1 cellular context compared by ENCODE assay signal in the genomic region with DNA sequence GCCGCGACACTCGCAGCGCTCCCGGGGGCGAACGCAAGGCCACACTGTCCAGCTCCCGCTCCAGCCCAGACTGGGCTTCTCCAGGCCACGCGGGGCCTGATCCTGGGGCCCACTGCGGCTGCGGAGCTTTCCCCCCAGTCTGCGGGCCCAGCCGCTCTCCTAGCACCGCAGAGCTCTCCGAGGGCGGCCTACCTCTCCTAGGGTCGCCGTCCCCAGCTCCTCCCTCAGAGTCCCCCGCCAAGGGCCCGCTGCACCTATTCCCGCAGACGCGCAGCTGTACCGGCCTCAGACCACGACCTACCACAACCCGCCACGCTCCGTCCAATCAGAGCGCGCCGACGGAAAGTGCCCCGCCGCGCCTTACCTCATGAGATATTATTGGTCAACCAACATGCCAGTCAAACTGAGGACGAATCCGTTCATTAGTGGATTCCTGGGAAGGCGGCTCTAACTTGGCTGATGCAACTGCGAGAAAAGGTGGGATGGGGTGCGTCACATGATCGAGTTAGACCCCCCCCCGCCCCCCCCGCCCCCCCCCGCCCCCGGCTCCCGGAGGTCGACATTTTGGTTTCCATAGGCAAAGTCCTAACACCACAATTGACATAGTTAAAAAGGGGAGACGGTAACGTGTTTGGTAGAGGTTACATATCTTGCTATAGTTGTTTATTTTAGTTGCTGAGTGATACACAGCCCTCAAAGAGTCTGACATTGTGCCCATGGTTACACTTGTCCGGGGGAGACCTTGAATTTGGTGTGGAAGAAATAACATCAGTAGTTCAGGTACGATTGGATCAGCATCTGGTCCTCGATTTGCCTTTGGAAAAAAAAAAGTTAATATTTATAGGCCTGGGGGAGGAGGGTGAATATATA.
TF ChIP-seq lines count a peak whose summit lies in the region.

A gene (minus strand): TSS at position 278 of the 870 bp plus-strand sequence. CDS start 6,743 bp downstream, outside the sequence.

TF ChIP-seq in HepG2, 621 proteins besides CTCF, POLR2A, EP300 and RAD21 (continued from another document and continues in another):
- TF ChIP-seq, protein P1, sequence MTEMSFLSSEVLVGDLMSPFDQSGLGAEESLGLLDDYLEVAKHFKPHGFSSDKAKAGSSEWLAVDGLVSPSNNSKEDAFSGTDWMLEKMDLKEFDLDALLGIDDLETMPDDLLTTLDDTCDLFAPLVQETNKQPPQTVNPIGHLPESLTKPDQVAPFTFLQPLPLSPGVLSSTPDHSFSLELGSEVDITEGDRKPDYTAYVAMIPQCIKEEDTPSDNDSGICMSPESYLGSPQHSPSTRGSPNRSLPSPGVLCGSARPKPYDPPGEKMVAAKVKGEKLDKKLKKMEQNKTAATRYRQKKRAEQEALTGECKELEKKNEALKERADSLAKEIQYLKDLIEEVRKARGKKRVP (CRISPR knock-in tag; IDR thresholded peaks at IDR 0.05): peak; percentile 98 to 99
- TF ChIP-seq ZNF235 (CRISPR knock-in tag; IDR thresholded peaks at IDR 0.05; ENCODE audit: borderline replicate concordance): 0 out of 2 replicates have a peak, but pooled peaks have one; percentile 49
- no peak; the same call in 1 of the 2 replicates for TF ChIP-seq ELF1 (CRISPR knock-in tag; IDR thresholded peaks at IDR 0.05)
- TF ChIP-seq, protein P2, sequence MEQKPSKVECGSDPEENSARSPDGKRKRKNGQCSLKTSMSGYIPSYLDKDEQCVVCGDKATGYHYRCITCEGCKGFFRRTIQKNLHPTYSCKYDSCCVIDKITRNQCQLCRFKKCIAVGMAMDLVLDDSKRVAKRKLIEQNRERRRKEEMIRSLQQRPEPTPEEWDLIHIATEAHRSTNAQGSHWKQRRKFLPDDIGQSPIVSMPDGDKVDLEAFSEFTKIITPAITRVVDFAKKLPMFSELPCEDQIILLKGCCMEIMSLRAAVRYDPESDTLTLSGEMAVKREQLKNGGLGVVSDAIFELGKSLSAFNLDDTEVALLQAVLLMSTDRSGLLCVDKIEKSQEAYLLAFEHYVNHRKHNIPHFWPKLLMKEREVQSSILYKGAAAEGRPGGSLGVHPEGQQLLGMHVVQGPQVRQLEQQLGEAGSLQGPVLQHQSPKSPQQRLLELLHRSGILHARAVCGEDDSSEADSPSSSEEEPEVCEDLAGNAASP (CRISPR knock-in tag; IDR thresholded peaks at IDR 0.05; ENCODE audit: borderline replicate concordance): peak; percentile 76
- TF ChIP-seq WIZ (CRISPR knock-in tag; IDR thresholded peaks at IDR 0.05): peak; percentile 89
- TF ChIP-seq NRL (CRISPR knock-in tag; IDR thresholded peaks at IDR 0.05; ENCODE audit: borderline replicate concordance): peak; percentile 95
- TF ChIP-seq, protein P3, sequence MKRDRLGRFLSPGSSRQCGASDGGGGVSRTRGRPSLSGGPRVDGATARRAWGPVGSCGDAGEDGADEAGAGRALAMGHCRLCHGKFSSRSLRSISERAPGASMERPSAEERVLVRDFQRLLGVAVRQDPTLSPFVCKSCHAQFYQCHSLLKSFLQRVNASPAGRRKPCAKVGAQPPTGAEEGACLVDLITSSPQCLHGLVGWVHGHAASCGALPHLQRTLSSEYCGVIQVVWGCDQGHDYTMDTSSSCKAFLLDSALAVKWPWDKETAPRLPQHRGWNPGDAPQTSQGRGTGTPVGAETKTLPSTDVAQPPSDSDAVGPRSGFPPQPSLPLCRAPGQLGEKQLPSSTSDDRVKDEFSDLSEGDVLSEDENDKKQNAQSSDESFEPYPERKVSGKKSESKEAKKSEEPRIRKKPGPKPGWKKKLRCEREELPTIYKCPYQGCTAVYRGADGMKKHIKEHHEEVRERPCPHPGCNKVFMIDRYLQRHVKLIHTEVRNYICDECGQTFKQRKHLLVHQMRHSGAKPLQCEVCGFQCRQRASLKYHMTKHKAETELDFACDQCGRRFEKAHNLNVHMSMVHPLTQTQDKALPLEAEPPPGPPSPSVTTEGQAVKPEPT (CRISPR knock-in tag; IDR thresholded peaks at IDR 0.05; ENCODE audit: low read depth): peak; percentile 66; the same call in 1 of the 2 replicates
- TF ChIP-seq MAZ (IDR thresholded peaks at IDR 0.05; ENCODE audit: borderline replicate concordance, low read depth, low read length): peak; percentile 87
- peak; percentile 73 for TF ChIP-seq MAZ (CRISPR knock-in tag; IDR thresholded peaks at IDR 0.05; ENCODE audit: low read depth)
- TF ChIP-seq BORCS8-MEF2B (CRISPR knock-in tag; IDR thresholded peaks at IDR 0.05): peak; percentile 89
- TF ChIP-seq SMAD3 (CRISPR knock-in tag; IDR thresholded peaks at IDR 0.05): 0 out of 2 replicates have a peak, but pooled peaks have one; percentile 48
- TF ChIP-seq ZZZ3 (CRISPR knock-in tag; IDR thresholded peaks at IDR 0.05; ENCODE audit: borderline replicate concordance): peak; percentile 51
- TF ChIP-seq ZNF614 (CRISPR knock-in tag; IDR thresholded peaks at IDR 0.05; ENCODE audit: borderline replicate concordance): no peak; the same call in 1 of the 2 replicates
- TF ChIP-seq NR2F6 (IDR thresholded peaks at IDR 0.05): no peak
- TF ChIP-seq NR2F6 (CRISPR knock-in tag; IDR thresholded peaks at IDR 0.05): peak; percentile 68
- TF ChIP-seq NCOR1 (IDR thresholded peaks at IDR 0.05; ENCODE audit: borderline replicate concordance, low read length): no peak
- TF ChIP-seq, protein P4, sequence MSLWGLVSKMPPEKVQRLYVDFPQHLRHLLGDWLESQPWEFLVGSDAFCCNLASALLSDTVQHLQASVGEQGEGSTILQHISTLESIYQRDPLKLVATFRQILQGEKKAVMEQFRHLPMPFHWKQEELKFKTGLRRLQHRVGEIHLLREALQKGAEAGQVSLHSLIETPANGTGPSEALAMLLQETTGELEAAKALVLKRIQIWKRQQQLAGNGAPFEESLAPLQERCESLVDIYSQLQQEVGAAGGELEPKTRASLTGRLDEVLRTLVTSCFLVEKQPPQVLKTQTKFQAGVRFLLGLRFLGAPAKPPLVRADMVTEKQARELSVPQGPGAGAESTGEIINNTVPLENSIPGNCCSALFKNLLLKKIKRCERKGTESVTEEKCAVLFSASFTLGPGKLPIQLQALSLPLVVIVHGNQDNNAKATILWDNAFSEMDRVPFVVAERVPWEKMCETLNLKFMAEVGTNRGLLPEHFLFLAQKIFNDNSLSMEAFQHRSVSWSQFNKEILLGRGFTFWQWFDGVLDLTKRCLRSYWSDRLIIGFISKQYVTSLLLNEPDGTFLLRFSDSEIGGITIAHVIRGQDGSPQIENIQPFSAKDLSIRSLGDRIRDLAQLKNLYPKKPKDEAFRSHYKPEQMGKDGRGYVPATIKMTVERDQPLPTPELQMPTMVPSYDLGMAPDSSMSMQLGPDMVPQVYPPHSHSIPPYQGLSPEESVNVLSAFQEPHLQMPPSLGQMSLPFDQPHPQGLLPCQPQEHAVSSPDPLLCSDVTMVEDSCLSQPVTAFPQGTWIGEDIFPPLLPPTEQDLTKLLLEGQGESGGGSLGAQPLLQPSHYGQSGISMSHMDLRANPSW (CRISPR knock-in tag; IDR thresholded peaks at IDR 0.05; ENCODE audit: borderline replicate concordance): 0 out of 2 replicates have a peak, but pooled peaks have one; percentile 8
- TF ChIP-seq ZNF777 (CRISPR knock-in tag; IDR thresholded peaks at IDR 0.05): peak; percentile 57; the same call in 1 of the 2 replicates
- TF ChIP-seq, protein P5, sequence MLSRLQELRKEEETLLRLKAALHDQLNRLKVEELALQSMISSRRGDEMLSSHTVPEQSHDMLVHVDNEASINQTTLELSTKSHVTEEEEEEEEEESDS (CRISPR knock-in tag; IDR thresholded peaks at IDR 0.05; ENCODE audit: borderline replicate concordance): no peak; the same call in 1 of the 2 replicates
- peak; percentile 32; the same call in 1 of the 2 replicates for TF ChIP-seq TOPORS (CRISPR knock-in tag; IDR thresholded peaks at IDR 0.05)
- TF ChIP-seq ZBTB21 (CRISPR knock-in tag; IDR thresholded peaks at IDR 0.05): no peak; the same call in 1 of the 2 replicates
- TF ChIP-seq MYC (CRISPR knock-in tag; IDR thresholded peaks at IDR 0.05; ENCODE audit: borderline replicate concordance): no peak; the same call in none of the 2 replicates
- TF ChIP-seq KAT7 (CRISPR knock-in tag; IDR thresholded peaks at IDR 0.05; ENCODE audit: borderline replicate concordance): peak; percentile 98; the same call in 1 of the 2 replicates
- TF ChIP-seq, protein P6, sequence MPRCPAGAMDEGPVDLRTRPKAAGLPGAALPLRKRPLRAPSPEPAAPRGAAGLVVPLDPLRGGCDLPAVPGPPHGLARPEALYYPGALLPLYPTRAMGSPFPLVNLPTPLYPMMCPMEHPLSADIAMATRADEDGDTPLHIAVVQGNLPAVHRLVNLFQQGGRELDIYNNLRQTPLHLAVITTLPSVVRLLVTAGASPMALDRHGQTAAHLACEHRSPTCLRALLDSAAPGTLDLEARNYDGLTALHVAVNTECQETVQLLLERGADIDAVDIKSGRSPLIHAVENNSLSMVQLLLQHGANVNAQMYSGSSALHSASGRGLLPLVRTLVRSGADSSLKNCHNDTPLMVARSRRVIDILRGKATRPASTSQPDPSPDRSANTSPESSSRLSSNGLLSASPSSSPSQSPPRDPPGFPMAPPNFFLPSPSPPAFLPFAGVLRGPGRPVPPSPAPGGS (CRISPR knock-in tag; IDR thresholded peaks at IDR 0.05): peak; percentile 85; the same call in 1 of the 2 replicates
- peak; percentile 97 for TF ChIP-seq HOXA5 (CRISPR knock-in tag; IDR thresholded peaks at IDR 0.05)
- TF ChIP-seq, protein P7, sequence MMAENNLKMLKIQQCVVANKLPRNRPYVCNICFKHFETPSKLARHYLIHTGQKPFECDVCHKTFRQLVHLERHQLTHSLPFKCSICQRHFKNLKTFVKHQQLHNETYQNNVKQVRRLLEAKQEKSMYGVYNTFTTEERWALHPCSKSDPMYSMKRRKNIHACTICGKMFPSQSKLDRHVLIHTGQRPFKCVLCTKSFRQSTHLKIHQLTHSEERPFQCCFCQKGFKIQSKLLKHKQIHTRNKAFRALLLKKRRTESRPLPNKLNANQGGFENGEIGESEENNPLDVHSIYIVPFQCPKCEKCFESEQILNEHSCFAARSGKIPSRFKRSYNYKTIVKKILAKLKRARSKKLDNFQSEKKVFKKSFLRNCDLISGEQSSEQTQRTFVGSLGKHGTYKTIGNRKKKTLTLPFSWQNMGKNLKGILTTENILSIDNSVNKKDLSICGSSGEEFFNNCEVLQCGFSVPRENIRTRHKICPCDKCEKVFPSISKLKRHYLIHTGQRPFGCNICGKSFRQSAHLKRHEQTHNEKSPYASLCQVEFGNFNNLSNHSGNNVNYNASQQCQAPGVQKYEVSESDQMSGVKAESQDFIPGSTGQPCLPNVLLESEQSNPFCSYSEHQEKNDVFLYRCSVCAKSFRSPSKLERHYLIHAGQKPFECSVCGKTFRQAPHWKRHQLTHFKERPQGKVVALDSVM (CRISPR knock-in tag; IDR thresholded peaks at IDR 0.05): peak; percentile 64; the same call in 1 of the 2 replicates
- TF ChIP-seq PPARG (CRISPR knock-in tag; conservative IDR thresholded peaks at IDR 0.05): peak; percentile 5; the same call in 1 of the 2 replicates
- TF ChIP-seq RFX1 (IDR thresholded peaks at IDR 0.05): peak; percentile 16; the same call in 1 of the 2 replicates
- TF ChIP-seq ZC3H4 (CRISPR knock-in tag; IDR thresholded peaks at IDR 0.05; ENCODE audit: borderline replicate concordance): no peak; the same call in 1 of the 2 replicates
- 0 out of 2 replicates have a peak, but pooled peaks have one; percentile 60 for TF ChIP-seq ZNF530 (CRISPR knock-in tag; IDR thresholded peaks at IDR 0.05; ENCODE audit: low read depth)
- TF ChIP-seq RARG (CRISPR knock-in tag; IDR thresholded peaks at IDR 0.05; ENCODE audit: low read depth): 0 out of 2 replicates have a peak, but pooled peaks have one; percentile 34
- TF ChIP-seq ZNF296 (CRISPR knock-in tag; conservative IDR thresholded peaks at IDR 0.05): peak; percentile 62; the same call in 1 of the 2 replicates
- TF ChIP-seq ZNF430 (CRISPR knock-in tag; IDR thresholded peaks at IDR 0.05): peak; percentile 93
- TF ChIP-seq, protein P8, sequence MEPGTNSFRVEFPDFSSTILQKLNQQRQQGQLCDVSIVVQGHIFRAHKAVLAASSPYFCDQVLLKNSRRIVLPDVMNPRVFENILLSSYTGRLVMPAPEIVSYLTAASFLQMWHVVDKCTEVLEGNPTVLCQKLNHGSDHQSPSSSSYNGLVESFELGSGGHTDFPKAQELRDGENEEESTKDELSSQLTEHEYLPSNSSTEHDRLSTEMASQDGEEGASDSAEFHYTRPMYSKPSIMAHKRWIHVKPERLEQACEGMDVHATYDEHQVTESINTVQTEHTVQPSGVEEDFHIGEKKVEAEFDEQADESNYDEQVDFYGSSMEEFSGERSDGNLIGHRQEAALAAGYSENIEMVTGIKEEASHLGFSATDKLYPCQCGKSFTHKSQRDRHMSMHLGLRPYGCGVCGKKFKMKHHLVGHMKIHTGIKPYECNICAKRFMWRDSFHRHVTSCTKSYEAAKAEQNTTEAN (CRISPR knock-in tag; conservative IDR thresholded peaks at IDR 0.05): 0 out of 2 replicates have a peak, but pooled peaks have one; percentile 43
- peak; percentile 96 for TF ChIP-seq HNRNPK (IDR thresholded peaks at IDR 0.05; ENCODE audit: low read depth, low read length, poor library complexity, severe bottlenecking)
- TF ChIP-seq, protein P9, sequence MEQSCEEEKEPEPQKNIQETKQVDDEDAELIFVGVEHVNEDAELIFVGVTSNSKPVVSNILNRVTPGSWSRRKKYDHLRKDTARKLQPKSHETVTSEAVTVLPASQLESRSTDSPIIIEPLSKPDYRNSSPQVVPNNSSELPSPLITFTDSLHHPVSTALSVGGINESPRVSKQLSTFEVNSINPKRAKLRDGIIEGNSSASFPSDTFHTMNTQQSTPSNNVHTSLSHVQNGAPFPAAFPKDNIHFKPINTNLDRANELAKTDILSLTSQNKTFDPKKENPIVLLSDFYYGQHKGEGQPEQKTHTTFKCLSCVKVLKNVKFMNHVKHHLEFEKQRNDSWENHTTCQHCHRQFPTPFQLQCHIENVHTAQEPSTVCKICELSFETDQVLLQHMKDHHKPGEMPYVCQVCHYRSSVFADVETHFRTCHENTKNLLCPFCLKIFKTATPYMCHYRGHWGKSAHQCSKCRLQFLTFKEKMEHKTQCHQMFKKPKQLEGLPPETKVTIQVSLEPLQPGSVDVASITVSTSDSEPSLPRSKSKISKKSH (CRISPR knock-in tag; IDR thresholded peaks at IDR 0.05; ENCODE audit: borderline replicate concordance): peak; percentile 87
- TF ChIP-seq EHMT2 (IDR thresholded peaks at IDR 0.05; ENCODE audit: borderline replicate concordance, low read depth, low read length): no peak
- TF ChIP-seq, protein P10, sequence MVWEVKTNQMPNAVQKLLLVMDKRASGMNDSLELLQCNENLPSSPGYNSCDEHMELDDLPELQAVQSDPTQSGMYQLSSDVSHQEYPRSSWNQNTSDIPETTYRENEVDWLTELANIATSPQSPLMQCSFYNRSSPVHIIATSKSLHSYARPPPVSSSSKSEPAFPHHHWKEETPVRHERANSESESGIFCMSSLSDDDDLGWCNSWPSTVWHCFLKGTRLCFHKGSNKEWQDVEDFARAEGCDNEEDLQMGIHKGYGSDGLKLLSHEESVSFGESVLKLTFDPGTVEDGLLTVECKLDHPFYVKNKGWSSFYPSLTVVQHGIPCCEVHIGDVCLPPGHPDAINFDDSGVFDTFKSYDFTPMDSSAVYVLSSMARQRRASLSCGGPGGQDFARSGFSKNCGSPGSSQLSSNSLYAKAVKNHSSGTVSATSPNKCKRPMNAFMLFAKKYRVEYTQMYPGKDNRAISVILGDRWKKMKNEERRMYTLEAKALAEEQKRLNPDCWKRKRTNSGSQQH (CRISPR knock-in tag; IDR thresholded peaks at IDR 0.05; ENCODE audit: low read depth): 0 out of 2 replicates have a peak, but pooled peaks have one; percentile 71
- TF ChIP-seq BRD4 (CRISPR knock-in tag; IDR thresholded peaks at IDR 0.05): peak; percentile 95
- peak; percentile 85 for TF ChIP-seq ZNF343 (CRISPR knock-in tag; IDR thresholded peaks at IDR 0.05)
- 0 out of 2 replicates have a peak, but pooled peaks have one; percentile 33 for TF ChIP-seq SIX1 (CRISPR knock-in tag; IDR thresholded peaks at IDR 0.05; ENCODE audit: borderline replicate concordance)
